In genomic region chr15:69307939-69308338, GRCh38 we compare ENCODE assay signal across 25 cellular contexts. TPM values are rescaled to one million over a fixed set of nuclear protein-coding genes. Genes with fewer than 3 reads are reported as not detected.
"Had no signal": no experiment of that assay in that cellular context is flagged by ENCODE, and none has a peak within 500 bp of the region (broad histone marks: within the 10 kb centered on the region; RNA-seq: fewer than 3 reads in every experiment).

No MANE protein-coding gene starts in this region.

- H3K27me3 ChIP-seq: hepatocyte, pancreas, right atrium auricular region, right lobe of liver, stomach, testis, thyroid gland, transverse colon, upper lobe of left lung had no signal

- H3K4me3 ChIP-seq: heart right ventricle, hepatocyte, lower lobe of right lung, pancreas, right atrium auricular region, right lobe of liver, smooth muscle cell, stomach, testis, thyroid gland, transverse colon, upper lobe of left lung had no signal

- H3K4me3 Mint-ChIP-seq: naive thymus-derived CD8-positive, alpha-beta T cell; stimulated activated naive B cell treated with anti-CD40 and anti-IgM and Interleukin-4, amounts not matched to agents 10 μg/mL and 1 μg/mL and 100 μg/mL, for 72 hours had no signal

- H3K4me1 Mint-ChIP-seq: naive thymus-derived CD8-positive, alpha-beta T cell; stimulated activated naive B cell treated with anti-CD40 and anti-IgM and Interleukin-4, amounts not matched to agents 10 μg/mL and 1 μg/mL and 100 μg/mL, for 72 hours had no signal

- H3K9me3 ChIP-seq: lower lobe of right lung, pancreas, right atrium auricular region, right lobe of liver, stomach, testis, thyroid gland, transverse colon, upper lobe of left lung had no signal

- H3K36me3 ChIP-seq: heart right ventricle, lower lobe of right lung, pancreas, right atrium auricular region, right lobe of liver, stomach, thyroid gland, transverse colon, upper lobe of left lung had no signal

- H3K27ac ChIP-seq: heart right ventricle, hepatocyte, lower lobe of right lung, pancreas, right atrium auricular region, right lobe of liver, stomach, testis, thyroid gland, transverse colon had no signal

- DNase-seq: heart right ventricle; islet precursor cell; kidney glomerular epithelial cell; left cardiac atrium; lower lobe of right lung; mammary epithelial cell; mesenchymal stem cell; naive thymus-derived CD8-positive, alpha-beta T cell; pancreas; right lobe of liver; stimulated activated CD4-positive, alpha-beta T cell treated with anti-CD3 and anti-CD28 coated beads, Interleukin-15, amount 100 ng/mL, for 24 hours; stimulated activated CD4-positive, alpha-beta T cell treated with anti-CD3 and anti-CD28 coated beads, Interleukin-2, amount 100 ng/mL, for 24 hours; stimulated activated CD4-positive, alpha-beta T cell treated with anti-CD3 and anti-CD28 coated beads, Interleukin-4, amount 100 ng/mL, for 1 hour; stimulated activated naive B cell treated with anti-CD40 and anti-IgM and Interleukin-4, amounts not matched to agents 10 μg/mL and 1 μg/mL and 100 μg/mL, for 72 hours; stimulated activated naive CD8-positive, alpha-beta T cell treated with anti-CD3 and anti-CD28 coated beads, Interleukin-15, Interleukin-2, amounts not matched to agents 100 U/mL and 50 U/mL, for 24 hours; stomach; testis; thyroid gland; transverse colon; upper lobe of left lung had no signal

- H3K9me3 Mint-ChIP-seq: naive thymus-derived CD8-positive, alpha-beta T cell had no signal

- H3K4me2 ChIP-seq: hepatocyte, smooth muscle cell had no signal

- H3K27me3 Mint-ChIP-seq: progenitor cell of endocrine pancreas had no signal

- H3K27ac Mint-ChIP-seq: progenitor cell of endocrine pancreas; stimulated activated naive B cell treated with anti-CD40 and anti-IgM and Interleukin-4, amounts not matched to agents 10 μg/mL and 1 μg/mL and 100 μg/mL, for 72 hours had no signal

- H3K79me2 ChIP-seq: hepatocyte had no signal

- ATAC-seq: heart right ventricle; left cardiac atrium; left lobe of liver; naive thymus-derived CD8-positive, alpha-beta T cell; pancreas; stimulated activated naive B cell treated with anti-CD40 and anti-IgM and Interleukin-4, amounts not matched to agents 10 μg/mL and 1 μg/mL and 100 μg/mL, for 72 hours; stimulated activated naive CD8-positive, alpha-beta T cell treated with anti-CD3 and anti-CD28 coated beads, Interleukin-15, Interleukin-2, amounts not matched to agents 100 U/mL and 50 U/mL, for 24 hours had no signal

- H3K36me3 Mint-ChIP-seq: naive thymus-derived CD8-positive, alpha-beta T cell; stimulated activated naive B cell treated with anti-CD40 and anti-IgM and Interleukin-4, amounts not matched to agents 10 μg/mL and 1 μg/mL and 100 μg/mL, for 72 hours had no signal

- H2AFZ ChIP-seq: hepatocyte had no signal

- H3K4me1 ChIP-seq: pancreas, right atrium auricular region, testis had no signal

RNA-seq across cellular contexts. Expression of gene PAQR5, which starts 9.2 kb away (rescaled TPM):
- total RNA-seq: naive thymus-derived CD8-positive, alpha-beta T cell had no signal
